8 cellular contexts compared by ENCODE assay signal in genomic region chr3:27713066-27713400, GRCh38. TPM values are rescaled to one million over a fixed set of nuclear protein-coding genes. Genes with fewer than 3 reads are reported as not detected.
DNase-seq lines count a peak whose midpoint lies in the region; ATAC-seq lines count a peak whose summit lies in the region.

No MANE protein-coding gene starts in this region.

- H3K36me3 ChIP-seq in ectodermal cell (ENCODE audit: control insufficient read depth, insufficient read depth, low read length) = no peaks in the 10 kb centered on the region
- no peaks in the 10 kb centered on the region for H3K36me3 ChIP-seq in muscle layer of colon (ENCODE audit: insufficient read depth, low read length)

- in situ Hi-C loops in KBM-7 (cut with MboI; ENCODE audit: low pct_unique_long_range_greater_than_20kb, low sequenced_read_pairs) = loop anchor here (25.0 kb wide), 1 partner anchor 599 kb away; no protein-coding TSS in a partner anchor

- H3K27me3 ChIP-seq in ectodermal cell (ENCODE audit: control insufficient read depth, insufficient read depth, low read length, poor library complexity, severe bottlenecking) (peaks cover 80% of the 10 kb centered on the region), muscle layer of colon (ENCODE audit: control insufficient read depth in 1 of 2, insufficient read depth in 2 of 2, low read length in 2 of 2) (peaks cover 39 to 42% of the 10 kb centered on the region in 2 donors)

- H3K9me3 Mint-ChIP-seq in activated naive CD4-positive, alpha-beta T cell treated with anti-CD3 and anti-CD28 coated beads, Interleukin-2, amount 50 U/mL, for 24 hours = no peaks in the 10 kb centered on the region

- H3K4me3 ChIP-seq in ectodermal cell (ENCODE audit: insufficient read depth, low read depth, low read length) = peak overlapping the region; percentile 20
- H3K4me3 ChIP-seq in muscle layer of colon (ENCODE audit: low read depth in 1 of 2, low read length in 2 of 2) = peak overlapping the region; percentile 62 to 86

- peaks cover 31% of the 10 kb centered on the region for H3K4me1 Mint-ChIP-seq in activated naive CD4-positive, alpha-beta T cell treated with anti-CD3 and anti-CD28 coated beads, Interleukin-2, amount 50 U/mL, for 24 hours

- H3K27ac Mint-ChIP-seq in activated naive CD4-positive, alpha-beta T cell treated with anti-CD3 and anti-CD28 coated beads, Interleukin-2, amount 50 U/mL, for 24 hours = peak overlapping the region; percentile 46

- H3K27me3 Mint-ChIP-seq in activated naive CD4-positive, alpha-beta T cell treated with anti-CD3 and anti-CD28 coated beads, Interleukin-2, amount 50 U/mL, for 24 hours = peaks cover 25% of the 10 kb centered on the region

- H3K27ac ChIP-seq in ectodermal cell (ENCODE audit: insufficient read depth, low read depth, low read length, poor library complexity, severe bottlenecking) (no peak overlapping the region), muscle layer of colon (ENCODE audit: low read depth, low read length) (no peak overlapping the region)

- peak overlapping the region; percentile 99 for H3K4me3 Mint-ChIP-seq in activated naive CD4-positive, alpha-beta T cell treated with anti-CD3 and anti-CD28 coated beads, Interleukin-2, amount 50 U/mL, for 24 hours

- H3K9me3 ChIP-seq in ectodermal cell (ENCODE audit: control insufficient read depth, low read length) (no peaks in the 10 kb centered on the region), muscle layer of colon (ENCODE audit: low read length) (no peaks in the 10 kb centered on the region)

- WGBS in ectodermal cell, 2 experiments = 2 to 3% methylated on average over 17 of the region's 17 CpGs

- no peak for DNase-seq in activated naive CD4-positive, alpha-beta T cell (lab: John Stamatoyannopoulos, UW)
- DNase-seq in KBM-7 = no peak

- H3K9ac ChIP-seq in muscle layer of colon (ENCODE audit: low read length) = peak overlapping the region; percentile 18

- ATAC-seq in HG03378 (IDR thresholded peaks at IDR 0.05; ENCODE audit: unreplicated experiment) (no peak), HG02938 (IDR thresholded peaks at IDR 0.05; ENCODE audit: unreplicated experiment) (no peak), HG03521 (IDR thresholded peaks at IDR 0.05; ENCODE audit: unreplicated experiment) (no peak)

- H3K36me3 Mint-ChIP-seq in activated naive CD4-positive, alpha-beta T cell treated with anti-CD3 and anti-CD28 coated beads, Interleukin-2, amount 50 U/mL, for 24 hours = peaks cover 1% of the 10 kb centered on the region

- H3K4me1 ChIP-seq in ectodermal cell (ENCODE audit: control insufficient read depth, insufficient read depth, low read length) (peaks cover 11% of the 10 kb centered on the region), muscle layer of colon (ENCODE audit: insufficient read depth, low read length) (peaks cover 16% of the 10 kb centered on the region)

RNA-seq across cellular contexts. Expression of gene EOMES, which starts 9.1 kb away (rescaled TPM):
- 0.19 TPM for polyA plus RNA-seq in ectodermal cell (2013, experiment 1 of 4)
- 0.09 TPM for polyA plus RNA-seq in ectodermal cell (2013, experiment 2 of 4)
- 0.11 TPM for polyA plus RNA-seq in ectodermal cell (2013, experiment 3 of 4)
- not detected for polyA plus RNA-seq in ectodermal cell (2013, experiment 4 of 4)
